24 cellular contexts compared by ENCODE assay signal in the genomic region with DNA sequence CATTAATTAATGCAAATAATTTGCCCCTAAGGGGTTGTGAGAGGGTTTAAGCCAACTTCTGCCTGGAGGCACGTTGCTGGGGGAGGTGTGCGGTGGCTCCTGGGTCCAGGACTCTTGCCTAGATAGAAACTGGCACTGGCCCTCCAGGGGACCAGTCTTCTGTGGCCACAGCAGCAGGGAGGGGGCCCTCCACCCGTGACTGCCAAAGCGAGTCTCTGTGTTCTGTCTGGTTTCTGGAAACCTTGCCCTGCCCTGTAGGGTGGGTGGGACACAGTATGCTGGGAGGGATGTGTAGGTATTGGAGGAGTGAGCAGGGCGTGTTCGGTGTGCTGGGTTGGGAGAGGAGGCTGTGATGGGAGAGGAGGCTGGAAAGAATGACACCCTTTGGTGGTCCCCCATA.
DNase-seq lines count a peak whose midpoint lies in the region; ATAC-seq and TF ChIP-seq lines count a peak whose summit lies in the region.
"Had no signal": no experiment of that assay in that cellular context is flagged by ENCODE, and none has a peak within 500 bp of the region (broad histone marks: within the 10 kb centered on the region; RNA-seq: fewer than 3 reads in every experiment).

No MANE protein-coding gene starts in this region.

- no peak for TF ChIP-seq POLR2A in sigmoid colon (IDR thresholded peaks at IDR 0.05)

- no peak for ATAC-seq in activated T-cell treated with anti-CD3 and anti-CD28 coated beads, Interleukin-2, amount 50 U/mL, for 4 hours
- no peak for ATAC-seq in GM21723 (IDR thresholded peaks at IDR 0.05; ENCODE audit: unreplicated experiment)
- ATAC-seq: activated naive CD4-positive, alpha-beta T cell treated with anti-CD3 and anti-CD28 coated beads, Interleukin-2, amount 50 U/mL, for 72 hours had no signal

- no peaks in the 10 kb centered on the region for H3K27me3 ChIP-seq in WERI-Rb-1 (ENCODE audit: insufficient read depth, low read depth, severe bottlenecking)
- no peaks in the 10 kb centered on the region for H3K27me3 ChIP-seq in sigmoid colon
- H3K27me3 ChIP-seq: esophagus muscularis mucosa had no signal

- H3K27ac ChIP-seq in WERI-Rb-1 (no peak overlapping the region), sigmoid colon (no peak overlapping the region)
- H3K27ac ChIP-seq: esophagus muscularis mucosa had no signal

- TF ChIP-seq CTCF in WERI-Rb-1 (IDR thresholded peaks at IDR 0.05; ENCODE audit: low read depth, low read length) (no peak), sigmoid colon (IDR thresholded peaks at IDR 0.05) (no peak)

- WGBS in sigmoid colon, 2 donors, result 85 to 93% methylated on average over 6 of the region's 6 CpGs

- peaks cover 26% of the 10 kb centered on the region for H3K36me3 ChIP-seq in WERI-Rb-1
- no peaks in the 10 kb centered on the region for H3K36me3 ChIP-seq in sigmoid colon
- H3K36me3 ChIP-seq: esophagus muscularis mucosa had no signal

- no peak for TF ChIP-seq EP300 in sigmoid colon (IDR thresholded peaks at IDR 0.05)

- H3K36me3 Mint-ChIP-seq in activated T-cell treated with anti-CD3 and anti-CD28 coated beads, Interleukin-2, amount 50 U/mL, for 24 hours (ENCODE audit: low read depth), result no peaks in the 10 kb centered on the region
- no peaks in the 10 kb centered on the region for H3K36me3 Mint-ChIP-seq in activated T-cell treated with anti-CD3 and anti-CD28 coated beads, Interleukin-2, amount 50 U/mL, for 4 hours (ENCODE audit: insufficient read depth)
- H3K36me3 Mint-ChIP-seq: activated naive CD4-positive, alpha-beta T cell treated with anti-CD3 and anti-CD28 coated beads, Interleukin-2, amount 50 U/mL, for 72 hours; CD8-positive, alpha-beta memory T cell; naive B cell had no signal

- H3K4me1 ChIP-seq in sigmoid colon, result peaks cover 0 to 12% (median 9%) of the 10 kb centered on the region in 4 donors

- DNase-seq in activated T-cell treated with anti-CD3 and anti-CD28 coated beads, Interleukin-2, amount 50 U/mL, for 24 hours, result peak; percentile 25
- DNase-seq in activated T-cell treated with anti-CD3 and anti-CD28 coated beads, Interleukin-2, amount 50 U/mL, for 4 hours, result no peak
- DNase-seq in WERI-Rb-1 (peak; percentile 8), islet precursor cell (peak; percentile 57), sigmoid colon (peak; percentile 46), H4 (ENCODE audit: low spot score) (no peak), HT-29 (ENCODE audit: low spot score) (no peak)
- DNase-seq: activated CD4-positive, CD25-positive, alpha-beta regulatory T cell treated with anti-CD3 and anti-CD28 coated beads, Interleukin-2, amount 50 U/mL, for 72 hours; activated CD8-positive, alpha-beta memory T cell treated with anti-CD3 and anti-CD28 coated beads for 24 hours; AML-193; central memory CD4-positive, alpha-beta T cell; DMS79; HFFc6; KG1; kidney glomerular epithelial cell; mesendoderm; naive B cell; NCI-H2171 treated with DMSO at 0.1 percent for 48 hours; NCI-H526; RPMI8226 had no signal

- intact Hi-C loops in sigmoid colon (cut with DNase I), result no loop called here

- H3K9me3 Mint-ChIP-seq in activated T-cell treated with anti-CD3 and anti-CD28 coated beads, Interleukin-2, amount 50 U/mL, for 24 hours, result no peaks in the 10 kb centered on the region
- no peaks in the 10 kb centered on the region for H3K9me3 Mint-ChIP-seq in activated T-cell treated with anti-CD3 and anti-CD28 coated beads, Interleukin-2, amount 50 U/mL, for 4 hours
- H3K9me3 Mint-ChIP-seq: activated naive CD4-positive, alpha-beta T cell treated with anti-CD3 and anti-CD28 coated beads, Interleukin-2, amount 50 U/mL, for 72 hours; CD8-positive, alpha-beta memory T cell; HFFc6 had no signal

- H3K9me3 ChIP-seq in WERI-Rb-1 (ENCODE audit: severe bottlenecking) (no peaks in the 10 kb centered on the region), sigmoid colon (no peaks in the 10 kb centered on the region)

- H3K27ac Mint-ChIP-seq in activated T-cell treated with anti-CD3 and anti-CD28 coated beads, Interleukin-2, amount 50 U/mL, for 24 hours, result no peak overlapping the region
- H3K27ac Mint-ChIP-seq: CD8-positive, alpha-beta memory T cell; HFFc6 had no signal

- H3K27me3 Mint-ChIP-seq in activated T-cell treated with anti-CD3 and anti-CD28 coated beads, Interleukin-2, amount 50 U/mL, for 24 hours, result peaks cover 4% of the 10 kb centered on the region
- peaks cover 10% of the 10 kb centered on the region for H3K27me3 Mint-ChIP-seq in activated T-cell treated with anti-CD3 and anti-CD28 coated beads, Interleukin-2, amount 50 U/mL, for 4 hours (ENCODE audit: low read depth)

- H3K4me3 Mint-ChIP-seq in activated T-cell treated with anti-CD3 and anti-CD28 coated beads, Interleukin-2, amount 50 U/mL, for 24 hours, result no peak overlapping the region
- no peak overlapping the region for H3K4me3 Mint-ChIP-seq in activated T-cell treated with anti-CD3 and anti-CD28 coated beads, Interleukin-2, amount 50 U/mL, for 4 hours
- H3K4me3 Mint-ChIP-seq: CD8-positive, alpha-beta memory T cell; HFFc6; naive B cell had no signal

- H3K4me1 Mint-ChIP-seq in activated T-cell treated with anti-CD3 and anti-CD28 coated beads, Interleukin-2, amount 50 U/mL, for 24 hours (ENCODE audit: low read depth), result peaks cover 4% of the 10 kb centered on the region
- H3K4me1 Mint-ChIP-seq in activated T-cell treated with anti-CD3 and anti-CD28 coated beads, Interleukin-2, amount 50 U/mL, for 4 hours (ENCODE audit: low read depth), result no peaks in the 10 kb centered on the region

- H3K4me3 ChIP-seq in WERI-Rb-1 (ENCODE audit: low read depth, low read length) (no peak overlapping the region), sigmoid colon (no peak overlapping the region)
- H3K4me3 ChIP-seq: esophagus muscularis mucosa had no signal

Comparison
In these comparisons a context has a peak if more than half of its experiments do, and no peak if none do; other contexts are left out.
1. DNase-seq: peak in activated T-cell treated with anti-CD3 and anti-CD28 coated beads, Interleukin-2, amount 50 U/mL, for 24 hours (single experiment), WERI-Rb-1 (single experiment), islet precursor cell (single experiment) and sigmoid colon (single experiment); none in activated T-cell treated with anti-CD3 and anti-CD28 coated beads, Interleukin-2, amount 50 U/mL, for 4 hours (single experiment), H4 (single experiment) and HT-29 (single experiment).